17 cellular contexts compared by ENCODE assay signal in genomic region chr2:23707096-23707495, GRCh38.
"Had no signal": no experiment of that assay in that cellular context is flagged by ENCODE, and none has a peak within 500 bp of the region (broad histone marks: within the 10 kb centered on the region; RNA-seq: fewer than 3 reads in every experiment).

No MANE protein-coding gene starts in this region.

- H3K27ac Mint-ChIP-seq: activated naive CD8-positive, alpha-beta T cell treated with anti-CD3 and anti-CD28 coated beads, Interleukin-2, amount 10 ng/mL, durations not matched to agents 7 days and 5 days; stimulated activated naive B cell treated with anti-CD40 and anti-IgM and Interleukin-4, amounts not matched to agents 10 μg/mL and 1 μg/mL and 100 μg/mL, for 72 hours had no signal

- H3K4me1 Mint-ChIP-seq: activated naive CD8-positive, alpha-beta T cell treated with anti-CD3 and anti-CD28 coated beads, Interleukin-2, amount 10 ng/mL, durations not matched to agents 7 days and 5 days; stimulated activated naive B cell treated with anti-CD40 and anti-IgM and Interleukin-4, amounts not matched to agents 10 μg/mL and 1 μg/mL and 100 μg/mL, for 72 hours had no signal

- DNase-seq: activated CD4-positive, alpha-beta T cell treated with anti-CD3 and anti-CD28 coated beads, Interleukin-2, amount 50 U/mL, for 48 hours; activated naive CD4-positive, alpha-beta T cell; activated naive CD8-positive, alpha-beta T cell treated with anti-CD3 and anti-CD28 coated beads, Interleukin-2, amount 10 ng/mL, durations not matched to agents 7 days and 5 days; anterior cingulate cortex; brain microvascular endothelial cell; central memory CD4-positive, alpha-beta T cell; colonic mucosa; erythroblast; kidney; pancreas; spleen; stimulated activated naive B cell treated with anti-CD40 and anti-IgM and Interleukin-4, amounts not matched to agents 10 μg/mL and 1 μg/mL and 100 μg/mL, for 72 hours; SW 1271; T-helper 2 cell had no signal

- H3K4me3 Mint-ChIP-seq: activated naive CD8-positive, alpha-beta T cell treated with anti-CD3 and anti-CD28 coated beads, Interleukin-2, amount 10 ng/mL, durations not matched to agents 7 days and 5 days; stimulated activated naive B cell treated with anti-CD40 and anti-IgM and Interleukin-4, amounts not matched to agents 10 μg/mL and 1 μg/mL and 100 μg/mL, for 72 hours had no signal

- H3K4me1 ChIP-seq: colonic mucosa, left lung, pancreas, spleen had no signal

- H3K27ac ChIP-seq: brain microvascular endothelial cell, colonic mucosa, left lung, pancreas, spleen, tibial nerve had no signal

- ATAC-seq: left lung; pancreas; sciatic nerve; stimulated activated naive B cell treated with anti-CD40 and anti-IgM and Interleukin-4, amounts not matched to agents 10 μg/mL and 1 μg/mL and 100 μg/mL, for 72 hours had no signal

- H3K9me3 ChIP-seq: colonic mucosa, left lung, pancreas, spleen, tibial nerve had no signal

- H3K27me3 Mint-ChIP-seq: activated naive CD8-positive, alpha-beta T cell treated with anti-CD3 and anti-CD28 coated beads, Interleukin-2, amount 10 ng/mL, durations not matched to agents 7 days and 5 days; stimulated activated naive B cell treated with anti-CD40 and anti-IgM and Interleukin-4, amounts not matched to agents 10 μg/mL and 1 μg/mL and 100 μg/mL, for 72 hours had no signal

- H3K27me3 ChIP-seq: brain microvascular endothelial cell, colonic mucosa, left lung, pancreas, spleen, tibial nerve had no signal

- H3K36me3 ChIP-seq: brain microvascular endothelial cell, colonic mucosa had no signal

- H3K9me3 Mint-ChIP-seq: activated naive CD8-positive, alpha-beta T cell treated with anti-CD3 and anti-CD28 coated beads, Interleukin-2, amount 10 ng/mL, durations not matched to agents 7 days and 5 days; stimulated activated naive B cell treated with anti-CD40 and anti-IgM and Interleukin-4, amounts not matched to agents 10 μg/mL and 1 μg/mL and 100 μg/mL, for 72 hours had no signal

- H3K4me3 ChIP-seq: colonic mucosa, left lung, pancreas, spleen, tibial nerve had no signal
